Comparison of ENCODE assay signal across 17 cellular contexts in the genomic region with DNA sequence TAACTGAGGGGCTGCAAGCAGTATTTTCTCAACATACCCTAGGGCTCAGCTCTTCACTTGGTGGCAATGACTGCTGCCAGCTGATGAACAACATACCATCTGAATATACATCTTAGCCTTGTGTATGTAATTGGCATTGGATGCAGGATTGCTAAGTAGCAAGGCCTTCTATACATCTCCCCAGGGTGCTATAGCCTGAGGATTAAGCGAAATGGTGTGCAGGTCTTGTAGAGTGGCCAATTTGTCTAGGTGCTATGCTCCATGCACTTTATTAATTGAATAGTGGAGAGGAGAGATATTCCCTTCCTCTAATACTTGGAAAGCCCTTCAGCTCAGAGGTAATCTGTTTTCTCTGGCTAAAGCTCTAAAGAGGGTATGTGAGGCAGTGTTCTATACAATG.
A peak's percentile ranks its signal among the peaks of the same experiment; 100 is the strongest.
DNase-seq lines count a peak whose midpoint lies in the region; TF ChIP-seq lines count a peak whose summit lies in the region.
"Had no signal": no experiment of that assay in that cellular context is flagged by ENCODE, and none has a peak within 500 bp of the region (broad histone marks: within the 10 kb centered on the region; RNA-seq: fewer than 3 reads in every experiment).

No MANE protein-coding gene starts in this region.

- in situ Hi-C loops in ACHN (cut with HindIII; ENCODE audit: low pct_ligation_motif_present, low pct_unique_long_range_greater_than_20kb, low sequenced_read_pairs): no loop called here

- no peak overlapping the region for H3K4me3 ChIP-seq in WERI-Rb-1 (ENCODE audit: low read depth, low read length)
- H3K4me3 ChIP-seq: BLaER1 had no signal

- H3K27ac ChIP-seq in WERI-Rb-1: no peak overlapping the region
- H3K27ac ChIP-seq: BLaER1, C4-2B had no signal

- no peaks in the 10 kb centered on the region for H3K36me3 ChIP-seq in WERI-Rb-1
- H3K36me3 ChIP-seq: BE2C, BLaER1 had no signal

- H3K9me3 ChIP-seq in WERI-Rb-1 (ENCODE audit: severe bottlenecking): no peaks in the 10 kb centered on the region
- H3K9me3 ChIP-seq: BE2C, BLaER1, Caco-2 had no signal

- no peak for TF ChIP-seq CTCF in WERI-Rb-1 (IDR thresholded peaks at IDR 0.05; ENCODE audit: low read depth, low read length)

- peak; percentile 77 for DNase-seq in D341Med (ENCODE audit: low spot score)
- peak; percentile 85 to 96 for DNase-seq in NCI-H524 (lab: John Stamatoyannopoulos, UW)
- peak; percentile 77 for DNase-seq in WERI-Rb-1
- no peak for DNase-seq in NCI-H2081 treated with DMSO at 0.1 percent for 48 hours (lab: John Stamatoyannopoulos, UW)
- DNase-seq in HK-2 (ENCODE audit: unreplicated experiment): no peak
- no peak for DNase-seq in ACHN
- DNase-seq in AG20443 (ENCODE audit: low spot score): no peak
- DNase-seq: 8988T; BE2C; Caco-2; Calu3; CD4-positive, alpha-beta T cell; CD8-positive, alpha-beta T cell; DMS79 treated with DMSO at 0.1 percent for 48 hours; GF-D8 had no signal

- no peaks in the 10 kb centered on the region for H3K27me3 ChIP-seq in WERI-Rb-1 (ENCODE audit: insufficient read depth, low read depth, severe bottlenecking)
- H3K27me3 ChIP-seq: BE2C, BLaER1 had no signal

Comparison
In these comparisons a context has a peak if more than half of its experiments do, and no peak if none do; other contexts are left out.
1. DNase-seq: peak in D341Med (single experiment), NCI-H524 (2 of 2) and WERI-Rb-1 (single experiment); none in NCI-H2081 treated with DMSO at 0.1 percent for 48 hours (single experiment), HK-2 (single experiment), ACHN (single experiment) and AG20443 (single experiment).